9 cellular contexts compared by ENCODE assay signal in genomic region chr15:75307778-75308390, GRCh38. TPM values are rescaled to one million over a fixed set of nuclear protein-coding genes. Genes with fewer than 3 reads are reported as not detected.
DNase-seq lines count a peak whose midpoint lies in the region; ATAC-seq, FAIRE-seq and TF ChIP-seq lines count a peak whose summit lies in the region.
"Had no signal": no experiment of that assay in that cellular context is flagged by ENCODE, and none has a peak within 500 bp of the region (broad histone marks: within the 10 kb centered on the region; RNA-seq: fewer than 3 reads in every experiment).

No MANE protein-coding gene starts in this region.

- H2AFZ ChIP-seq in keratinocyte (ENCODE audit: control insufficient read depth, low read length), result no peak overlapping the region

- POLR2A ChIA-PET in activated CD8-positive, alpha-beta T cell treated with anti-CD3 and anti-CD28 coated beads, Interleukin-2, amount 10 ng/mL, durations not matched to agents 7 days and 5 days (lab: Charles Lee), result no interaction called here

- no peak for FAIRE-seq in keratinocyte (lab: Jason Lieb, UNC)

- no peak for DNase-seq in AG09309 (ENCODE audit: low read depth)
- DNase-seq in NCI-H226, result peak; percentile 69
- peak; percentile 45 for DNase-seq in activated CD8-positive, alpha-beta T cell treated with anti-CD3 and anti-CD28 coated beads, Interleukin-2, amount 10 ng/mL, durations not matched to agents 7 days and 5 days
- peak; percentile 17 for DNase-seq in keratinocyte (ENCODE audit: low read depth, low spot score)

- H3K4me3 ChIP-seq in AG09309 (ENCODE audit: control insufficient read depth, low read depth, low read length) (no peak overlapping the region), keratinocyte (ENCODE audit: control insufficient read depth in 2 of 3, extremely low read depth in 1 of 3, insufficient read depth in 2 of 3, low read depth in 1 of 3, low read length in 3 of 3) (no peak overlapping the region)

- CTCF ChIA-PET in activated CD8-positive, alpha-beta T cell treated with anti-CD3 and anti-CD28 coated beads, Interleukin-2, amount 10 ng/mL, durations not matched to agents 7 days and 5 days (lab: Charles Lee), result interaction anchor here (0.7 kb wide), 1 partner anchor 58 kb away, joined by 3 read pairs; no protein-coding TSS in a partner anchor

- no peak overlapping the region for H3K9ac ChIP-seq in keratinocyte (ENCODE audit: control insufficient read depth, extremely low read depth, insufficient read depth, low read length)

- peaks cover 3% of the 10 kb centered on the region for H3K4me1 ChIP-seq in keratinocyte (ENCODE audit: control insufficient read depth, extremely low read depth, insufficient read depth, low read length)

- H3K27me3 ChIP-seq in keratinocyte (ENCODE audit: control insufficient read depth, extremely low read depth, insufficient read depth, low read length), result peaks cover 6% of the 10 kb centered on the region

- H3K27ac Mint-ChIP-seq in activated CD8-positive, alpha-beta T cell treated with anti-CD3 and anti-CD28 coated beads, Interleukin-2, amount 10 ng/mL, durations not matched to agents 7 days and 5 days, result no peak overlapping the region
- no peak overlapping the region for H3K27ac Mint-ChIP-seq in activated T-helper 17 cell treated with anti-CD3 and anti-CD28 coated beads, Interleukin-2, amount 50 U/mL, for 72 hours

- H4K20me1 ChIP-seq in keratinocyte (ENCODE audit: control insufficient read depth, extremely low read depth, insufficient read depth, low read length), result no peaks in the 10 kb centered on the region

- TF ChIP-seq CTCF in AG09309 (IDR thresholded peaks at IDR 0.05; ENCODE audit: control insufficient read depth, insufficient read depth, low read depth, low read length, missing control alignments) (peak; percentile 43), GM12873 (IDR thresholded peaks at IDR 0.05; ENCODE audit: insufficient read depth, low read depth, low read length, missing control alignments) (peak; percentile 75), keratinocyte (optimal IDR thresholded peaks at IDR 0.05 in 1 of 3, IDR thresholded peaks at IDR 0.05 in 1 of 3, conservative IDR thresholded peaks at IDR 0.05 in 1 of 3; ENCODE audit: extremely low read depth in 1 of 3, insufficient read depth in 2 of 3, low read length in 3 of 3) (peak; percentile 81 to 89 (median 81))

- H3K27me3 Mint-ChIP-seq in activated CD8-positive, alpha-beta T cell treated with anti-CD3 and anti-CD28 coated beads, Interleukin-2, amount 10 ng/mL, durations not matched to agents 7 days and 5 days (ENCODE audit: low read depth), result peaks cover 46% of the 10 kb centered on the region
- peaks cover 47% of the 10 kb centered on the region for H3K27me3 Mint-ChIP-seq in activated T-helper 17 cell treated with anti-CD3 and anti-CD28 coated beads, Interleukin-2, amount 50 U/mL, for 72 hours

- H3K4me1 Mint-ChIP-seq in activated CD8-positive, alpha-beta T cell treated with anti-CD3 and anti-CD28 coated beads, Interleukin-2, amount 10 ng/mL, durations not matched to agents 7 days and 5 days (ENCODE audit: low read depth), result peaks cover 24% of the 10 kb centered on the region
- no peaks in the 10 kb centered on the region for H3K4me1 Mint-ChIP-seq in activated T-helper 17 cell treated with anti-CD3 and anti-CD28 coated beads, Interleukin-2, amount 50 U/mL, for 72 hours

- H3K36me3 ChIP-seq in keratinocyte (ENCODE audit: control insufficient read depth in 2 of 2, extremely low read depth in 1 of 2, insufficient read depth in 2 of 2, low read length in 2 of 2), result no peaks in the 10 kb centered on the region

- H3K27ac ChIP-seq in keratinocyte (ENCODE audit: control insufficient read depth, insufficient read depth, low read length), result no peak overlapping the region
- H3K27ac ChIP-seq: epithelial cell of prostate had no signal

- no peaks in the 10 kb centered on the region for H3K36me3 Mint-ChIP-seq in activated CD8-positive, alpha-beta T cell treated with anti-CD3 and anti-CD28 coated beads, Interleukin-2, amount 10 ng/mL, durations not matched to agents 7 days and 5 days (ENCODE audit: low read depth)
- no peaks in the 10 kb centered on the region for H3K36me3 Mint-ChIP-seq in activated T-helper 17 cell treated with anti-CD3 and anti-CD28 coated beads, Interleukin-2, amount 50 U/mL, for 72 hours (ENCODE audit: low read depth)

- H3K9me3 Mint-ChIP-seq in activated CD8-positive, alpha-beta T cell treated with anti-CD3 and anti-CD28 coated beads, Interleukin-2, amount 10 ng/mL, durations not matched to agents 7 days and 5 days (ENCODE audit: insufficient read depth), result no peaks in the 10 kb centered on the region
- H3K9me3 Mint-ChIP-seq in activated T-helper 17 cell treated with anti-CD3 and anti-CD28 coated beads, Interleukin-2, amount 50 U/mL, for 72 hours, result no peaks in the 10 kb centered on the region

- H3K9me1 ChIP-seq in keratinocyte (ENCODE audit: control insufficient read depth, extremely low read depth, insufficient read depth, low read length), result no peaks in the 10 kb centered on the region

- H3K79me2 ChIP-seq in keratinocyte (ENCODE audit: control insufficient read depth, insufficient read depth, low read length), result no peaks in the 10 kb centered on the region

- H3K9me3 ChIP-seq in keratinocyte (ENCODE audit: control insufficient read depth, low read depth, low read length), result peaks cover 5% of the 10 kb centered on the region

- no peak overlapping the region for H3K4me2 ChIP-seq in keratinocyte (ENCODE audit: control insufficient read depth, extremely low read depth, insufficient read depth, low read depth, low read length)

- ATAC-seq in activated CD8-positive, alpha-beta T cell treated with anti-CD3 and anti-CD28 coated beads, Interleukin-2, amount 10 ng/mL, durations not matched to agents 7 days and 5 days, result peak; percentile 63
- ATAC-seq in GM21528 (IDR thresholded peaks at IDR 0.05; ENCODE audit: low FRiP score, unreplicated experiment) (no peak), HG02884 (IDR thresholded peaks at IDR 0.05; ENCODE audit: unreplicated experiment) (no peak)
- ATAC-seq in activated T-helper 17 cell treated with anti-CD3 and anti-CD28 coated beads, Interleukin-2, amount 50 U/mL, for 72 hours (replicated peaks), result no peak

- dilution Hi-C loops in keratinocyte (cut with MboI; ENCODE audit: extremely low pct_ligation_motif_present, low sequenced_read_pairs), result no loop called here

- H3K4me3 Mint-ChIP-seq in activated CD8-positive, alpha-beta T cell treated with anti-CD3 and anti-CD28 coated beads, Interleukin-2, amount 10 ng/mL, durations not matched to agents 7 days and 5 days, result no peak overlapping the region
- no peak overlapping the region for H3K4me3 Mint-ChIP-seq in activated T-helper 17 cell treated with anti-CD3 and anti-CD28 coated beads, Interleukin-2, amount 50 U/mL, for 72 hours

RNA-seq across cellular contexts. Expression of gene GOLGA6D, which starts 25.2 kb away (rescaled TPM):
- total RNA-seq in activated CD8-positive, alpha-beta T cell treated with anti-CD3 and anti-CD28 coated beads, Interleukin-2, amount 10 ng/mL, durations not matched to agents 7 days and 5 days, result not detected
- 0.03 TPM in 1 of 3 replicates, not detected in the others for polyA plus RNA-seq in keratinocyte
- polyA plus RNA-seq in keratinocyte (2011; ENCODE audit: low read depth), result 0.32 TPM
- not detected in 2 replicates for polyA plus RNA-seq in keratinocyte (2011; cell fraction: cytosol; rRNA removed)
- not detected in 2 replicates for polyA plus RNA-seq in keratinocyte (2011; cell fraction: nucleus; rRNA removed)
- polyA plus RNA-seq in keratinocyte (2012; ENCODE audit: low replicate concordance), result 0.06 TPM in 1 of 2 replicates, not detected in the other
- not detected in 3 replicates for polyA minus RNA-seq in keratinocyte
- polyA minus RNA-seq in keratinocyte (2011; cell fraction: cytosol; rRNA and poly(A)+ RNA removed), result not detected
- not detected in 2 replicates for polyA minus RNA-seq in keratinocyte (2011; cell fraction: nucleus; rRNA and poly(A)+ RNA removed)
- under 1 TPM in 1 of 2 donors, not detected in 1; 0.16 TPM for total RNA-seq in activated T-helper 17 cell treated with anti-CD3 and anti-CD28 coated beads, Interleukin-2, amount 50 U/mL, for 72 hours

RNA-seq across cellular contexts. Expression of gene COMMD4, which starts 28.0 kb away (rescaled TPM):
- 100 to 1,000 TPM; 101 to 103 TPM for total RNA-seq in activated CD8-positive, alpha-beta T cell treated with anti-CD3 and anti-CD28 coated beads, Interleukin-2, amount 10 ng/mL, durations not matched to agents 7 days and 5 days
- polyA plus RNA-seq in keratinocyte, result 48.2 to 87.2 TPM (median 53.0 TPM) in 3 replicates
- polyA plus RNA-seq in keratinocyte (2011; ENCODE audit: low read depth), result 7.6 TPM
- 31.9 and 66.6 TPM in 2 replicates for polyA plus RNA-seq in keratinocyte (2011; cell fraction: cytosol; rRNA removed)
- 60.7 and 64.2 TPM in 2 replicates for polyA plus RNA-seq in keratinocyte (2011; cell fraction: nucleus; rRNA removed)
- polyA plus RNA-seq in keratinocyte (2012; ENCODE audit: low replicate concordance), result 40.9 and 60.3 TPM in 2 replicates
- polyA minus RNA-seq in keratinocyte, result 20.8 to 29.8 TPM (median 24.4 TPM) in 3 replicates
- polyA minus RNA-seq in keratinocyte (2011; cell fraction: cytosol; rRNA and poly(A)+ RNA removed), result 32.4 TPM
- 10.7 and 13.4 TPM in 2 replicates for polyA minus RNA-seq in keratinocyte (2011; cell fraction: nucleus; rRNA and poly(A)+ RNA removed)
- total RNA-seq in activated T-helper 17 cell treated with anti-CD3 and anti-CD28 coated beads, Interleukin-2, amount 50 U/mL, for 72 hours, result 10 to 100 TPM; 69.9 to 78.9 TPM

RNA-seq across cellular contexts. Expression of gene NEIL1, which starts 39.0 kb away (rescaled TPM):
- total RNA-seq in activated CD8-positive, alpha-beta T cell treated with anti-CD3 and anti-CD28 coated beads, Interleukin-2, amount 10 ng/mL, durations not matched to agents 7 days and 5 days, result 1 to 10 TPM; 2.8 to 3.2 TPM
- 3.6 to 10.4 TPM (median 5.5 TPM) in 3 replicates for polyA plus RNA-seq in keratinocyte
- 3.3 TPM for polyA plus RNA-seq in keratinocyte (2011; ENCODE audit: low read depth)
- polyA plus RNA-seq in keratinocyte (2011; cell fraction: cytosol; rRNA removed), result 1.6 TPM in 2 replicates
- polyA plus RNA-seq in keratinocyte (2011; cell fraction: nucleus; rRNA removed), result 40.1 and 69.8 TPM in 2 replicates
- 3.4 and 11.7 TPM in 2 replicates for polyA plus RNA-seq in keratinocyte (2012; ENCODE audit: low replicate concordance)
- polyA minus RNA-seq in keratinocyte, result 1.9 to 3.8 TPM (median 2.5 TPM) in 3 replicates
- not detected for polyA minus RNA-seq in keratinocyte (2011; cell fraction: cytosol; rRNA and poly(A)+ RNA removed)
- 4.8 and 8.5 TPM in 2 replicates for polyA minus RNA-seq in keratinocyte (2011; cell fraction: nucleus; rRNA and poly(A)+ RNA removed)
- total RNA-seq in activated T-helper 17 cell treated with anti-CD3 and anti-CD28 coated beads, Interleukin-2, amount 50 U/mL, for 72 hours, result 10 to 100 TPM; 11.6 to 56.7 TPM

RNA-seq across cellular contexts. Expression of gene GOLGA6C, which starts 49.8 kb away (rescaled TPM):
- not detected for total RNA-seq in activated CD8-positive, alpha-beta T cell treated with anti-CD3 and anti-CD28 coated beads, Interleukin-2, amount 10 ng/mL, durations not matched to agents 7 days and 5 days
- not detected in 3 replicates for polyA plus RNA-seq in keratinocyte
- not detected for polyA plus RNA-seq in keratinocyte (2011; ENCODE audit: low read depth)
- not detected in 2 replicates for polyA plus RNA-seq in keratinocyte (2011; cell fraction: cytosol; rRNA removed)
- not detected in 2 replicates for polyA plus RNA-seq in keratinocyte (2011; cell fraction: nucleus; rRNA removed)
- polyA plus RNA-seq in keratinocyte (2012; ENCODE audit: low replicate concordance), result not detected in 2 replicates
- polyA minus RNA-seq in keratinocyte, result not detected in 3 replicates
- not detected for polyA minus RNA-seq in keratinocyte (2011; cell fraction: cytosol; rRNA and poly(A)+ RNA removed)
- not detected in 2 replicates for polyA minus RNA-seq in keratinocyte (2011; cell fraction: nucleus; rRNA and poly(A)+ RNA removed)
- not detected for total RNA-seq in activated T-helper 17 cell treated with anti-CD3 and anti-CD28 coated beads, Interleukin-2, amount 50 U/mL, for 72 hours
